In the genomic region with DNA sequence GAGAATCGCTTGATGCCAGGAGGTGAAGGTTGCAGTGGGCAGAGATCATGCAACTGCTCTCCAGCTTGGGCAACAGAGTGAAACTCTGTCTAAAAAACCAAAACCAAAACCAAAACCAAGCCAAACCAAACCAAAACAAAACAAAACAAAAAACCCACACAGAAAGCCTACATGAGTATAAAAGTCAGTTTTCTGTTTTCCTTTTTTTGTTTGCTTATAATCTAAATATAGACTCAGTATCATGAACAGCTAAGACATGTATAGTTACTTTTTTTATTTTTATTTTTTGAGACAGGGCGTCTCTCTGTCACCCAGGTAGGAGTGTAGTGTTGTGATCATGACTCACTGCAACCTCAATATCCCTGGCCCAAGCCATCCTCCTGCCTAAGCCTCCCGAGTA, we compare ENCODE assay signal across 15 cellular contexts. TPM values are rescaled to one million over a fixed set of nuclear protein-coding genes. Genes with fewer than 3 reads are reported as not detected.
DNase-seq lines count a peak whose midpoint lies in the region; ATAC-seq and TF ChIP-seq lines count a peak whose summit lies in the region.
"Had no signal": no experiment of that assay in that cellular context is flagged by ENCODE, and none has a peak within 500 bp of the region (broad histone marks: within the 10 kb centered on the region; RNA-seq: fewer than 3 reads in every experiment).

No MANE protein-coding gene starts in this region.

- H3K27me3 Mint-ChIP-seq in activated T-cell treated with anti-CD3 and anti-CD28 coated beads, Interleukin-2, amount 50 U/mL, for 4 hours (ENCODE audit: low read depth): no peaks in the 10 kb centered on the region

- peaks cover 13% of the 10 kb centered on the region for H3F3A ChIP-seq in smooth muscle cell (ENCODE audit: low read depth)

- peaks cover 23% of the 10 kb centered on the region for H3K4me1 Mint-ChIP-seq in activated T-cell treated with anti-CD3 and anti-CD28 coated beads, Interleukin-2, amount 50 U/mL, for 4 hours (ENCODE audit: low read depth)

- no peak for DNase-seq in activated T-cell treated with anti-CD3 and anti-CD28 coated beads, Interleukin-2, amount 50 U/mL, for 4 hours
- DNase-seq in activated T-cell treated with anti-CD3 and anti-CD28 coated beads, Interleukin-2, amount 50 U/mL, for 1 hour: no peak
- DNase-seq in smooth muscle cell (lab: John Stamatoyannopoulos, UW; ENCODE audit: unreplicated experiment) (no peak), cerebellar nuclear complex (lab: John Stamatoyannopoulos, UW) (no peak), NCI-H526 treated with DMSO at 0.1 percent for 48 hours (lab: John Stamatoyannopoulos, UW) (no peak)
- DNase-seq: ACHN; anterior cingulate cortex; KG1; NCI-H2171 treated with DMSO at 0.1 percent for 48 hours; spleen; stimulated activated naive CD4-positive, alpha-beta T cell had no signal

- no peaks in the 10 kb centered on the region for H3K4me1 ChIP-seq in smooth muscle cell (ENCODE audit: low read depth)

- H3K79me2 ChIP-seq in smooth muscle cell (ENCODE audit: low read depth): no peaks in the 10 kb centered on the region

- H3K36me3 Mint-ChIP-seq in activated T-cell treated with anti-CD3 and anti-CD28 coated beads, Interleukin-2, amount 50 U/mL, for 4 hours (ENCODE audit: insufficient read depth): peaks cover 2% of the 10 kb centered on the region

- H3K27me3 ChIP-seq in smooth muscle cell (ENCODE audit: low read depth): no peaks in the 10 kb centered on the region
- H3K27me3 ChIP-seq: spleen had no signal

- H4K20me1 ChIP-seq in smooth muscle cell (ENCODE audit: low read depth): no peaks in the 10 kb centered on the region

- peak overlapping the region; percentile 93 for H3K27ac ChIP-seq in smooth muscle cell (ENCODE audit: low read depth)

- no peaks in the 10 kb centered on the region for H3K9me3 Mint-ChIP-seq in activated T-cell treated with anti-CD3 and anti-CD28 coated beads, Interleukin-2, amount 50 U/mL, for 4 hours

- peak; percentile 55 to 63 for ATAC-seq in activated T-cell treated with anti-CD3 and anti-CD28 coated beads, Interleukin-2, amount 50 U/mL, for 4 hours
- peak; percentile 65 for ATAC-seq in HG02588 (IDR thresholded peaks at IDR 0.05; ENCODE audit: unreplicated experiment)
- ATAC-seq in HG03520 (IDR thresholded peaks at IDR 0.05; ENCODE audit: unreplicated experiment): peak; percentile 72
- ATAC-seq in esophagus mucosa: no peak

- H3K4me2 ChIP-seq in smooth muscle cell: peak overlapping the region; percentile 77

- H3K4me3 ChIP-seq in smooth muscle cell: no peak overlapping the region
- H3K4me3 ChIP-seq: GM23248, spleen had no signal

- no peaks in the 10 kb centered on the region for H3K9me3 ChIP-seq in smooth muscle cell (replicated peaks; ENCODE audit: low read depth)
- H3K9me3 ChIP-seq: spleen had no signal

- TF ChIP-seq CTCF in smooth muscle cell (IDR thresholded peaks at IDR 0.05; ENCODE audit: borderline replicate concordance, insufficient read depth, poor library complexity, severe bottlenecking): no peak

- H2AFZ ChIP-seq in smooth muscle cell (ENCODE audit: low read depth): no peak overlapping the region
- H2AFZ ChIP-seq: GM23248 had no signal

- WGBS in smooth muscle cell (ENCODE audit: low lambda C conversion rate): 98% methylated on average over 3 of the region's 3 CpGs

- H3K9ac ChIP-seq in smooth muscle cell (ENCODE audit: low read depth): no peak overlapping the region
- H3K9ac ChIP-seq: GM23248 had no signal

- no peaks in the 10 kb centered on the region for H3K36me3 ChIP-seq in smooth muscle cell (ENCODE audit: low read depth)
- H3K36me3 ChIP-seq: spleen had no signal

- no peak overlapping the region for H3K4me3 Mint-ChIP-seq in activated T-cell treated with anti-CD3 and anti-CD28 coated beads, Interleukin-2, amount 50 U/mL, for 4 hours

RNA-seq across cellular contexts. Expression of gene MTPN, which starts 16.8 kb away (rescaled TPM):
- 100 to 1,000 TPM; 139 to 152 (median 143) TPM for total RNA-seq in activated T-cell treated with anti-CD3 and anti-CD28 coated beads, Interleukin-2, amount 50 U/mL, for 4 hours
- 138 and 151 TPM in 2 replicates for total RNA-seq in smooth muscle cell
- polyA plus RNA-seq in smooth muscle cell: 36.4 and 53.2 TPM in 2 replicates
- 199 TPM for total RNA-seq in esophagus mucosa
